ENCODE assay signal across 1 cellular context in genomic region chr16:67459066-67459857, GRCh38.
TF ChIP-seq lines count a peak whose summit lies in the region.

No MANE protein-coding gene starts in this region.

TF ChIP-seq in IMR-90, 13 proteins besides CTCF, POLR2A, EP300 and RAD21:
- no peak for TF ChIP-seq FOS (IDR thresholded peaks at IDR 0.05; ENCODE audit: low read depth, low read length)
- no peak for TF ChIP-seq CEBPB (IDR thresholded peaks at IDR 0.05; ENCODE audit: low read depth, low read length)
- no peak for TF ChIP-seq MAFK (IDR thresholded peaks at IDR 0.05; ENCODE audit: low read depth, low read length)
- no peak for TF ChIP-seq USF2 (IDR thresholded peaks at IDR 0.05; ENCODE audit: low read depth, low read length)
- TF ChIP-seq RFX5 (IDR thresholded peaks at IDR 0.05; ENCODE audit: low read depth, low read length), result no peak
- no peak for TF ChIP-seq CHD1 (IDR thresholded peaks at IDR 0.05; ENCODE audit: low read depth, low read length)
- no peak for TF ChIP-seq MXI1 (IDR thresholded peaks at IDR 0.05; ENCODE audit: borderline replicate concordance, low read depth, low read length)
- no peak for TF ChIP-seq NFE2L2 (IDR thresholded peaks at IDR 0.05; ENCODE audit: low read depth, low read length)
- TF ChIP-seq MAZ (IDR thresholded peaks at IDR 0.05; ENCODE audit: borderline replicate concordance, low read depth, low read length), result no peak
- no peak for TF ChIP-seq BHLHE40 (IDR thresholded peaks at IDR 0.05; ENCODE audit: low read depth, low read length)
